13 cellular contexts compared by ENCODE assay signal in genomic region chr20:8221887-8222419, GRCh38.
A peak's percentile ranks its signal among the peaks of the same experiment; 100 is the strongest.
DNase-seq lines count a peak whose midpoint lies in the region; ATAC-seq and TF ChIP-seq lines count a peak whose summit lies in the region.
"Had no signal": no experiment of that assay in that cellular context is flagged by ENCODE, and none has a peak within 500 bp of the region (broad histone marks: within the 10 kb centered on the region; RNA-seq: fewer than 3 reads in every experiment).

No MANE protein-coding gene starts in this region.

- intact Hi-C loops in transverse colon (cut with DNase I; ENCODE audit: low total_unique reads), result no loop called here

- H3K4me1 ChIP-seq in muscle layer of colon (ENCODE audit: insufficient read depth, low read length) (peaks cover 32% of the 10 kb centered on the region), transverse colon (peaks cover 0 to 14% (median 6%) of the 10 kb centered on the region in 4 donors)

- peak overlapping the region; percentile 29 for H3K27ac ChIP-seq in muscle layer of colon (ENCODE audit: low read depth, low read length)
- H3K27ac ChIP-seq in caudate nucleus (ENCODE audit: low read depth, low read length), result no peak overlapping the region
- H3K27ac ChIP-seq in transverse colon, result no peak overlapping the region
- H3K27ac ChIP-seq: dorsolateral prefrontal cortex had no signal

- H3K9me3 ChIP-seq in muscle layer of colon (ENCODE audit: low read length) (no peaks in the 10 kb centered on the region), transverse colon (no peaks in the 10 kb centered on the region)

- TF ChIP-seq POLR2A in transverse colon (IDR thresholded peaks at IDR 0.05), result no peak

- no peak for DNase-seq in caudate nucleus (lab: John Stamatoyannopoulos, UW)
- DNase-seq in GM19238 (ENCODE audit: insufficient read length, low spot score), result no peak
- no peak for DNase-seq in NOMO-1 treated with DMSO at 0.1 percent for 48 hours (lab: John Stamatoyannopoulos, UW; ENCODE audit: unreplicated experiment)
- no peak for DNase-seq in transverse colon
- DNase-seq: activated CD4-positive, CD25-positive, alpha-beta regulatory T cell; AML-193; dorsolateral prefrontal cortex; NCI-H345 had no signal

- peak; percentile 63 for ATAC-seq in GM18861 (IDR thresholded peaks at IDR 0.05; ENCODE audit: unreplicated experiment)
- ATAC-seq in GM21515 (IDR thresholded peaks at IDR 0.05; ENCODE audit: unreplicated experiment), result peak; percentile 69
- ATAC-seq in HG03060 (IDR thresholded peaks at IDR 0.05; ENCODE audit: low read depth, unreplicated experiment), result peak; percentile 52
- ATAC-seq: left lobe of liver had no signal

- H3K36me3 ChIP-seq in muscle layer of colon (ENCODE audit: insufficient read depth, low read length) (no peaks in the 10 kb centered on the region), transverse colon (no peaks in the 10 kb centered on the region)

- 79 to 84% methylated on average over 3 of the region's 3 CpGs for WGBS in transverse colon (ENCODE audit: low coverage in 1 of 2), 2 donors

- H3K9ac ChIP-seq in muscle layer of colon (ENCODE audit: low read length), result no peak overlapping the region

- H3K4me3 ChIP-seq in muscle layer of colon (ENCODE audit: low read depth in 1 of 2, low read length in 2 of 2), result no peak overlapping the region
- no peak overlapping the region for H3K4me3 ChIP-seq in transverse colon
- H3K4me3 ChIP-seq: dorsolateral prefrontal cortex had no signal

- H3K27me3 ChIP-seq in muscle layer of colon (ENCODE audit: control insufficient read depth in 1 of 2, insufficient read depth in 2 of 2, low read length in 2 of 2), result no peaks in the 10 kb centered on the region
- no peaks in the 10 kb centered on the region for H3K27me3 ChIP-seq in transverse colon
- H3K27me3 ChIP-seq: dorsolateral prefrontal cortex had no signal

- in situ Hi-C loops in transverse colon (cut with MboI; ENCODE audit: low pct_ligation_motif_present in 1 of 4, low pct_unique_long_range_greater_than_20kb in 1 of 4, low sequenced_read_pairs in 3 of 4), result no loop called here

- TF ChIP-seq CTCF in transverse colon (IDR thresholded peaks at IDR 0.05), result no peak

- no peak for TF ChIP-seq EP300 in transverse colon (IDR thresholded peaks at IDR 0.05; ENCODE audit: low read depth)
